In genomic region chr5:115068239-115069086, GRCh38 we compare ENCODE assay signal across 9 cellular contexts.
DNase-seq lines count a peak whose midpoint lies in the region; ATAC-seq, FAIRE-seq and TF ChIP-seq lines count a peak whose summit lies in the region.
"Had no signal": no experiment of that assay in that cellular context is flagged by ENCODE, and none has a peak within 500 bp of the region (broad histone marks: within the 10 kb centered on the region; RNA-seq: fewer than 3 reads in every experiment).

No MANE protein-coding gene starts in this region.

- H2AFZ ChIP-seq in GM23338 = peak overlapping the region; percentile 93

- peaks cover 21% of the 10 kb centered on the region for H3K4me1 Mint-ChIP-seq in GM23338
- peaks cover 19% of the 10 kb centered on the region for H3K4me1 Mint-ChIP-seq in activated CD8-positive, alpha-beta T cell treated with anti-CD3 and anti-CD28 coated beads for 36 hours (ENCODE audit: low read depth)
- peaks cover 0 to 13% (median 2%) of the 10 kb centered on the region in 7 donors for H3K4me1 Mint-ChIP-seq in naive thymus-derived CD4-positive, alpha-beta T cell

- 95 to 97% methylated on average over 14 of the region's 14 CpGs for WGBS in aorta, 2 donors

- FAIRE-seq in GM12891 (lab: Jason Lieb, UNC) = no peak
- FAIRE-seq in frontal cortex (lab: Jason Lieb, UNC) = no peak

- H3K79me2 ChIP-seq in GM23338 (replicated peaks; ENCODE audit: insufficient read depth) = no peaks in the 10 kb centered on the region

- H3K4me1 ChIP-seq in GM23338 (ENCODE audit: insufficient read depth) = peaks cover 14% of the 10 kb centered on the region
- peaks cover 0 to 4% of the 10 kb centered on the region in 2 donors for H3K4me1 ChIP-seq in naive thymus-derived CD4-positive, alpha-beta T cell (ENCODE audit: control insufficient read depth in 2 of 2, insufficient read depth in 2 of 2, low read length in 2 of 2)
- peaks cover 0 to 3% of the 10 kb centered on the region in 2 donors for H3K4me1 ChIP-seq in aorta (ENCODE audit: control insufficient read depth in 1 of 2, insufficient read depth in 2 of 2, low read length in 2 of 2)

- H3K36me3 ChIP-seq in GM23338 (ENCODE audit: insufficient read depth) (no peaks in the 10 kb centered on the region), aorta (ENCODE audit: control insufficient read depth in 1 of 2, insufficient read depth in 2 of 2, low read length in 1 of 2) (no peaks in the 10 kb centered on the region)
- H3K36me3 ChIP-seq in naive thymus-derived CD4-positive, alpha-beta T cell (ENCODE audit: control insufficient read depth in 2 of 3, insufficient read depth in 3 of 3, low read length in 3 of 3) = no peaks in the 10 kb centered on the region

- no peaks in the 10 kb centered on the region for H3K9me3 ChIP-seq in naive thymus-derived CD4-positive, alpha-beta T cell (ENCODE audit: control insufficient read depth in 2 of 3, low read length in 3 of 3)
- H3K9me3 ChIP-seq in aorta (ENCODE audit: control insufficient read depth, low read length) = no peaks in the 10 kb centered on the region

- POLR2A ChIA-PET in activated CD8-positive, alpha-beta T cell treated with anti-CD3 and anti-CD28 coated beads for 36 hours (lab: Charles Lee) = interaction anchor here (1.0 kb wide), 1 partner anchor 174 kb away, joined by 3 read pairs; no protein-coding TSS in a partner anchor
- POLR2A ChIA-PET in naive thymus-derived CD4-positive, alpha-beta T cell (lab: Charles Lee) = no interaction called here

- H3K27me3 ChIP-seq in GM23338 (ENCODE audit: insufficient read depth) (no peaks in the 10 kb centered on the region), aorta (ENCODE audit: control insufficient read depth in 1 of 2, insufficient read depth in 2 of 2, low read length in 1 of 2) (peaks cover 0 to 2% of the 10 kb centered on the region in 2 donors)
- no peaks in the 10 kb centered on the region for H3K27me3 ChIP-seq in naive thymus-derived CD4-positive, alpha-beta T cell (ENCODE audit: control insufficient read depth in 2 of 2, insufficient read depth in 2 of 2, low read length in 2 of 2)

- H3F3A ChIP-seq in GM23338 (replicated peaks; ENCODE audit: low read depth) = no peaks in the 10 kb centered on the region

- peaks cover 9% of the 10 kb centered on the region for H3K9me2 ChIP-seq in GM23338 (ENCODE audit: insufficient read depth)

- CTCF ChIA-PET in activated CD8-positive, alpha-beta T cell treated with anti-CD3 and anti-CD28 coated beads for 36 hours (lab: Charles Lee) = interaction anchor here (0.7 to 1.7 kb wide), 5 partner anchors 11 to 1887 kb away, joined by 3 to 5 read pairs (median 4); no protein-coding TSS in a partner anchor
- CTCF ChIA-PET in naive thymus-derived CD4-positive, alpha-beta T cell (lab: Charles Lee) = no interaction called here

- DNase-seq in GM23338 (ENCODE audit: low spot score) = peak; percentile 6
- DNase-seq in M059J (ENCODE audit: low read depth) = peak; percentile 72
- DNase-seq in activated CD8-positive, alpha-beta T cell treated with anti-CD3 and anti-CD28 coated beads for 36 hours = peak; percentile 70
- peak in 1 of 9 donors; percentile 24 for DNase-seq in naive thymus-derived CD4-positive, alpha-beta T cell
- DNase-seq in GM12891 (ENCODE audit: insufficient read length, low spot score) = no peak
- no peak for DNase-seq in frontal cortex (ENCODE audit: low spot score in 2 of 2)
- DNase-seq in aorta = no peak

- H3K27me3 Mint-ChIP-seq in GM23338 (ENCODE audit: insufficient read depth, low read depth, poor library complexity) = no peaks in the 10 kb centered on the region
- H3K27me3 Mint-ChIP-seq in activated CD8-positive, alpha-beta T cell treated with anti-CD3 and anti-CD28 coated beads for 36 hours = peaks cover 20% of the 10 kb centered on the region
- peaks cover 15 to 48% (median 24%) of the 10 kb centered on the region in 5 donors for H3K27me3 Mint-ChIP-seq in naive thymus-derived CD4-positive, alpha-beta T cell

- peak; percentile 83 for ATAC-seq in GM18508 (IDR thresholded peaks at IDR 0.05; ENCODE audit: insufficient read depth, unreplicated experiment)
- ATAC-seq in GM23338 = no peak
- ATAC-seq in activated CD8-positive, alpha-beta T cell treated with anti-CD3 and anti-CD28 coated beads for 36 hours = peak; percentile 86
- ATAC-seq in naive thymus-derived CD4-positive, alpha-beta T cell = peak; percentile 27
- no peak for ATAC-seq in aorta (ENCODE audit: low FRiP score)

- H3K4me3 ChIP-seq in GM23338 = no peak overlapping the region
- peak overlapping the region; percentile 30 for H3K4me3 ChIP-seq in naive thymus-derived CD4-positive, alpha-beta T cell (ENCODE audit: low read length)
- no peak overlapping the region for H3K4me3 ChIP-seq in aorta (ENCODE audit: low read length in 2 of 2)
- H3K4me3 ChIP-seq: SK-N-MC had no signal

- H3K4me3 Mint-ChIP-seq in GM23338 = no peak overlapping the region
- H3K4me3 Mint-ChIP-seq in activated CD8-positive, alpha-beta T cell treated with anti-CD3 and anti-CD28 coated beads for 36 hours = no peak overlapping the region
- peak overlapping the region in 6 of 10 donors; percentile 7 to 53 (median 28) for H3K4me3 Mint-ChIP-seq in naive thymus-derived CD4-positive, alpha-beta T cell

- H4K20me1 ChIP-seq in GM23338 (replicated peaks; ENCODE audit: insufficient read depth) = no peaks in the 10 kb centered on the region

- TF ChIP-seq CTCF in GM23338 (conservative IDR thresholded peaks at IDR 0.05; ENCODE audit: low read depth in 2 of 2) = no peak
- TF ChIP-seq CTCF in activated CD8-positive, alpha-beta T cell treated with anti-CD3 and anti-CD28 coated beads for 36 hours (IDR thresholded peaks at IDR 0.05) = no peak

- no peak for TF ChIP-seq POLR2A in GM12891 (IDR thresholded peaks at IDR 0.05; ENCODE audit: low read depth, low read length)

- H3K27ac ChIP-seq in GM23338 (ENCODE audit: low read depth) (no peak overlapping the region), aorta (ENCODE audit: low read depth in 1 of 2, low read length in 2 of 2) (no peak overlapping the region)
- no peak overlapping the region for H3K27ac ChIP-seq in naive thymus-derived CD4-positive, alpha-beta T cell (ENCODE audit: low read depth, low read length)
- H3K27ac ChIP-seq: SK-N-MC had no signal

- no peaks in the 10 kb centered on the region for H3K9me3 Mint-ChIP-seq in GM23338
- peaks cover 2% of the 10 kb centered on the region for H3K9me3 Mint-ChIP-seq in activated CD8-positive, alpha-beta T cell treated with anti-CD3 and anti-CD28 coated beads for 36 hours
- H3K9me3 Mint-ChIP-seq in naive thymus-derived CD4-positive, alpha-beta T cell = no peaks in the 10 kb centered on the region

- no peak overlapping the region for H3K27ac Mint-ChIP-seq in GM23338
- peak overlapping the region; percentile 41 for H3K27ac Mint-ChIP-seq in activated CD8-positive, alpha-beta T cell treated with anti-CD3 and anti-CD28 coated beads for 36 hours
- no peak overlapping the region for H3K27ac Mint-ChIP-seq in naive thymus-derived CD4-positive, alpha-beta T cell

- H3K36me3 Mint-ChIP-seq in GM23338 (ENCODE audit: low read depth) = 0 out of 3 replicates have a peak, but pooled peaks cover 3% of the 10 kb centered on the region
- H3K36me3 Mint-ChIP-seq in activated CD8-positive, alpha-beta T cell treated with anti-CD3 and anti-CD28 coated beads for 36 hours (ENCODE audit: low read depth) = no peaks in the 10 kb centered on the region
- no peaks in the 10 kb centered on the region for H3K36me3 Mint-ChIP-seq in naive thymus-derived CD4-positive, alpha-beta T cell

- no peak overlapping the region for H3K4me2 ChIP-seq in GM23338

- intact Hi-C loops in activated CD8-positive, alpha-beta T cell treated with anti-CD3 and anti-CD28 coated beads for 36 hours (cut with micrococcal nuclease) = no loop called here
- intact Hi-C loops in naive thymus-derived CD4-positive, alpha-beta T cell (cut with micrococcal nuclease) = no loop called here
- intact Hi-C loops in aorta (cut with DNase I) = loop anchor here in 1 of 2 donors (5.0 kb wide), 2 partner anchors 276 to 1451 kb away; no protein-coding TSS in a partner anchor

TF ChIP-seq in GM23338, 12 proteins besides CTCF, POLR2A, EP300 and RAD21 (continues in another document):
- no peak for TF ChIP-seq EZH2phosphoT487 (IDR thresholded peaks at IDR 0.05; ENCODE audit: unreplicated experiment)
- no peak for TF ChIP-seq POLR2AphosphoS5 (IDR thresholded peaks at IDR 0.05; ENCODE audit: low read depth)
- no peak for TF ChIP-seq NANOG (IDR thresholded peaks at IDR 0.05; ENCODE audit: borderline replicate concordance)
- TF ChIP-seq ETS1 (IDR thresholded peaks at IDR 0.05) = no peak
- no peak for TF ChIP-seq CREB1 (CRISPR knock-in tag; IDR thresholded peaks at IDR 0.05; ENCODE audit: low read depth)

TF ChIP-seq in GM12891, 5 proteins besides CTCF, POLR2A, EP300 and RAD21:
- TF ChIP-seq PAX5 (IDR thresholded peaks at IDR 0.05; ENCODE audit: insufficient read depth, low read length, severe bottlenecking) (no peak), POU2F2 (IDR thresholded peaks at IDR 0.05; ENCODE audit: low read depth, low read length) (no peak), POLR2AphosphoS5 (IDR thresholded peaks at IDR 0.05; ENCODE audit: low read depth, low read length) (no peak), SPI1 (IDR thresholded peaks at IDR 0.05; ENCODE audit: low read depth, low read length) (no peak), TAF1 (IDR thresholded peaks at IDR 0.05; ENCODE audit: low read depth, low read length) (no peak)

Comparison
In these comparisons a context has a peak if more than half of its experiments do, and no peak if none do; other contexts are left out.
1. ATAC-seq: peak in GM18508 (single experiment), activated CD8-positive, alpha-beta T cell treated with anti-CD3 and anti-CD28 coated beads for 36 hours (single experiment) and naive thymus-derived CD4-positive, alpha-beta T cell (single experiment); none in GM23338 (single experiment) and aorta (single experiment).
2. DNase-seq: peak in GM23338 (single experiment), M059J (single experiment) and activated CD8-positive, alpha-beta T cell treated with anti-CD3 and anti-CD28 coated beads for 36 hours (single experiment); none in GM12891 (single experiment), frontal cortex (0 of 2) and aorta (0 of 2).
3. H3K4me3 Mint-ChIP-seq: peak in naive thymus-derived CD4-positive, alpha-beta T cell (6 of 10); none in GM23338 (single experiment) and activated CD8-positive, alpha-beta T cell treated with anti-CD3 and anti-CD28 coated beads for 36 hours (single experiment).